10 cellular contexts compared by ENCODE assay signal in genomic region chr20:38165966-38166706, GRCh38. TPM values are rescaled to one million over a fixed set of nuclear protein-coding genes. Genes with fewer than 3 reads are reported as not detected.
DNase-seq lines count a peak whose midpoint lies in the region; TF ChIP-seq lines count a peak whose summit lies in the region.
"Had no signal": no experiment of that assay in that cellular context is flagged by ENCODE, and none has a peak within 500 bp of the region (broad histone marks: within the 10 kb centered on the region; RNA-seq: fewer than 3 reads in every experiment).

No MANE protein-coding gene starts in this region.

- TF ChIP-seq CTCF in Caco-2 (IDR thresholded peaks at IDR 0.05; ENCODE audit: insufficient read depth in 1 of 2, low read depth in 1 of 2, low read length in 1 of 2, severe bottlenecking in 1 of 2, unreplicated experiment in 1 of 2) (no peak), VCaP (conservative IDR thresholded peaks at IDR 0.05) (no peak), progenitor cell of endocrine pancreas (IDR thresholded peaks at IDR 0.05; ENCODE audit: unreplicated experiment) (no peak)

- CTCF ChIA-PET in Caco-2 (lab: Charles Lee), result interaction anchor here (0.7 to 4.4 kb wide), 5 partner anchors 43 to 108 kb away, joined by 3 to 32 read pairs (median 4); no protein-coding TSS in a partner anchor

- H3K4me3 Mint-ChIP-seq in Caco-2 (ENCODE audit: unreplicated experiment) (peak overlapping the region; percentile 67), progenitor cell of endocrine pancreas (ENCODE audit: low read depth) (no peak overlapping the region)
- H3K4me3 Mint-ChIP-seq: activated CD4-positive, alpha-beta memory T cell treated with anti-CD3 and anti-CD28 coated beads for 36 hours had no signal

- H3K27ac Mint-ChIP-seq in Caco-2 (ENCODE audit: unreplicated experiment) (peak overlapping the region; percentile 6), progenitor cell of endocrine pancreas (peak overlapping the region; percentile 24)
- H3K27ac Mint-ChIP-seq: activated CD4-positive, alpha-beta memory T cell treated with anti-CD3 and anti-CD28 coated beads for 36 hours had no signal

- H3K4me1 Mint-ChIP-seq in Caco-2 (ENCODE audit: low read depth, unreplicated experiment) (peaks cover 26% of the 10 kb centered on the region), progenitor cell of endocrine pancreas (ENCODE audit: low read depth) (peaks cover 5% of the 10 kb centered on the region)

- POLR2A ChIA-PET in Caco-2 (lab: Charles Lee), result interaction anchor here (0.6 kb wide), 2 partner anchors 21 to 68 kb away, joined by 5 to 7 read pairs; no protein-coding TSS in a partner anchor

- H3K36me3 Mint-ChIP-seq in Caco-2 (ENCODE audit: insufficient read depth, unreplicated experiment) (peaks cover 10% of the 10 kb centered on the region), progenitor cell of endocrine pancreas (ENCODE audit: insufficient read depth) (no peaks in the 10 kb centered on the region)
- H3K36me3 Mint-ChIP-seq: activated CD4-positive, alpha-beta memory T cell treated with anti-CD3 and anti-CD28 coated beads for 36 hours; brain had no signal

- H3K4me1 ChIP-seq in Caco-2, result peaks cover 36% of the 10 kb centered on the region
- peaks cover 5% of the 10 kb centered on the region for H3K4me1 ChIP-seq in effector memory CD4-positive, alpha-beta T cell (ENCODE audit: control insufficient read depth, insufficient read depth, low read length, poor library complexity, severe bottlenecking)

- H3K27ac ChIP-seq in VCaP, result peak overlapping the region; percentile 42; the same call in 1 of the 2 replicates
- no peak overlapping the region for H3K27ac ChIP-seq in effector memory CD4-positive, alpha-beta T cell (ENCODE audit: insufficient read depth, low read length, poor library complexity, severe bottlenecking)

- H3K36me3 ChIP-seq in Caco-2 (ENCODE audit: control insufficient read depth, insufficient read depth, low read length), result no peaks in the 10 kb centered on the region
- H3K36me3 ChIP-seq in effector memory CD4-positive, alpha-beta T cell (ENCODE audit: control insufficient read depth, insufficient read depth, low read length), result no peaks in the 10 kb centered on the region

- H3K4me3 ChIP-seq in Caco-2 (ENCODE audit: low read depth, low read length), result no peak overlapping the region
- H3K4me3 ChIP-seq in effector memory CD4-positive, alpha-beta T cell (ENCODE audit: insufficient read depth, low read depth, low read length, poor library complexity, severe bottlenecking), result no peak overlapping the region

- intact Hi-C loops in Caco-2 (cut with micrococcal nuclease; ENCODE audit: unreplicated experiment), result loop anchor here (1.0 to 2.0 kb wide), 7 partner anchors 23 to 109 kb away; no protein-coding TSS in a partner anchor

- no peaks in the 10 kb centered on the region for H3K27me3 ChIP-seq in Caco-2 (replicated peaks; ENCODE audit: control insufficient read depth, insufficient read depth, low read length)
- H3K27me3 ChIP-seq in effector memory CD4-positive, alpha-beta T cell (replicated peaks; ENCODE audit: control insufficient read depth, insufficient read depth, low read length, poor library complexity, severe bottlenecking), result no peaks in the 10 kb centered on the region

- DNase-seq in Caco-2 (no peak), fibroblast of peridontal ligament (ENCODE audit: extremely low read depth) (peak; percentile 39), progenitor cell of endocrine pancreas (ENCODE audit: low spot score, unreplicated experiment) (no peak), DMS79 (lab: John Stamatoyannopoulos, UW) (no peak), H4 (ENCODE audit: low spot score) (no peak)
- no peak for DNase-seq in effector memory CD4-positive, alpha-beta T cell
- no peak for DNase-seq in activated T-cell treated with anti-CD3 and anti-CD28 coated beads, Interleukin-2, amount 50 U/mL, for 1 hour

- no peaks in the 10 kb centered on the region for H3K9me3 ChIP-seq in Caco-2
- no peaks in the 10 kb centered on the region for H3K9me3 ChIP-seq in effector memory CD4-positive, alpha-beta T cell (ENCODE audit: control insufficient read depth, low read length)

- no TSS peak for BruUV-seq in Caco-2 (replicated peaks; lab: Mats Ljungman, UMichigan)

- H3K27me3 Mint-ChIP-seq in Caco-2 (ENCODE audit: insufficient read depth, unreplicated experiment), result no peaks in the 10 kb centered on the region
- H3K27me3 Mint-ChIP-seq in progenitor cell of endocrine pancreas, result peaks cover 9% of the 10 kb centered on the region

- H3K9me3 Mint-ChIP-seq in Caco-2 (ENCODE audit: unreplicated experiment) (no peaks in the 10 kb centered on the region), progenitor cell of endocrine pancreas (ENCODE audit: low read depth) (no peaks in the 10 kb centered on the region)
- H3K9me3 Mint-ChIP-seq: activated CD4-positive, alpha-beta memory T cell treated with anti-CD3 and anti-CD28 coated beads for 36 hours; brain had no signal

RNA-seq across cellular contexts. Expression of gene TGM2, which starts 1.1 kb away (rescaled TPM):
- 138 and 162 TPM in 2 replicates for total RNA-seq in Caco-2 (2022)
- 0.72 and 1.3 TPM in 2 replicates for total RNA-seq in progenitor cell of endocrine pancreas
- total RNA-seq in H4 (2014; rRNA removed; shearing (Covaris generic)), result 7.0 and 7.1 TPM in 2 replicates
- total RNA-seq: activated CD4-positive, alpha-beta memory T cell treated with anti-CD3 and anti-CD28 coated beads for 36 hours had no signal

Comparison
In these comparisons a context has a peak if more than half of its experiments do, and no peak if none do; other contexts are left out.
1. RNA of gene TGM2, which starts 1.1 kb away (total RNA-seq): 138 to 162 TPM in Caco-2; 7.0 to 7.1 TPM in H4 and 0.72 to 1.3 TPM in progenitor cell of endocrine pancreas; every median in the first group is over 10 times any median in the second.